In the genomic region with DNA sequence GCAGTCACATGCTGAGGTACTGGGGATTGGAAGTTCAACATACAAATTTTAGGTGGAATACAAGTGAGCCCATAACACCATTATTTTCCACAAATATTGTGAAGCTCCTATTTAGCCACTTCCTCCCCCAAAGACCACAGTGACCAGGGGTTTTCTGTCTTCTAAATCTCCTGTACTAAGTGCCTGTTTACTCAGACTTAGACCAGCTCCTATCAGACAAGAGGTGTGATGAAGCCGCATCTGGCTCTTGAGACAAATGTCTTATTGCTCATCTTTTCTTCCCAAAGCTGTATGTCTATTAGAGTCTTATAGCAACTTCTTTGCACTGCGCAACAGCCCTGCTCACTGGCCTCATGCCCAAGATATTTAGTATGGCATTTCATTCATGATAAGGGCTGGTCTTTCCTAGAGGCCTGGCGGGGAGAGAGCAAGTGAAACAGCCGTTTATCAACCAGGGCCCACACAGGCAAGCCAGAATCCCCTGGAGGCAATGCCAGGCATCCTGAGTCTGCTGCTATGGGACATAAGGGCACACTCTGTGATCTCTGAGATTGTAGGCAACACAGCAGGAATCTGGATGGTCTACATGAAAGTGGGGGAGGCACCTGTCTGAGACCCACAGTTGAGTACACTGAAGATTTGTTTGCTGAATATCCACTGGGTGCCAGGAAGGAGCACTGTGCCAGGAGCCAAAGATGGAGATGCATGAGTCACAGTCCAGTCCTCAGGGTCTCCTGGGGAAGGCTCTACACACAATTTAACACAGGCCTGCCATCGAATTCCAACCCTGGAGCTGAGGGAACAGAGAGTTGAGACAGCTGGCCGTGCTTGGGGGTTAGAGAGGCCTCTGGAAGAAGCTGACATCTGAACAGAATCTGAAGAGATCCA, we compare ENCODE assay signal across 20 cellular contexts.
DNase-seq lines count a peak whose midpoint lies in the region; ATAC-seq and TF ChIP-seq lines count a peak whose summit lies in the region.
"Had no signal": no experiment of that assay in that cellular context is flagged by ENCODE, and none has a peak within 500 bp of the region (broad histone marks: within the 10 kb centered on the region; RNA-seq: fewer than 3 reads in every experiment).

No MANE protein-coding gene starts in this region.

- H3K4me3 Mint-ChIP-seq in nephron progenitor cell = peak overlapping the region; percentile 51
- H3K4me3 Mint-ChIP-seq: activated CD4-positive, alpha-beta memory T cell treated with anti-CD3 and anti-CD28 coated beads, Interleukin-2, amount 10 ng/mL, durations not matched to agents 7 days and 5 days; central memory CD8-positive, alpha-beta T cell had no signal

- H3K27ac Mint-ChIP-seq in nephron progenitor cell = no peak overlapping the region

- TF ChIP-seq CTCF in heart right ventricle (IDR thresholded peaks at IDR 0.05) = no peak
- no peak for TF ChIP-seq CTCF in nephron progenitor cell (IDR thresholded peaks at IDR 0.05)
- TF ChIP-seq CTCF in foreskin keratinocyte (conservative IDR thresholded peaks at IDR 0.05) = no peak

- H3K36me3 Mint-ChIP-seq in nephron progenitor cell (ENCODE audit: low read depth) = no peaks in the 10 kb centered on the region

- H3K9me3 Mint-ChIP-seq in nephron progenitor cell = no peaks in the 10 kb centered on the region
- H3K9me3 Mint-ChIP-seq: activated CD4-positive, alpha-beta memory T cell treated with anti-CD3 and anti-CD28 coated beads, Interleukin-2, amount 10 ng/mL, durations not matched to agents 7 days and 5 days; central memory CD8-positive, alpha-beta T cell; neural crest cell had no signal

- H3K27ac ChIP-seq in heart right ventricle = peak overlapping the region in 6 of 10 donors; percentile 70 to 89 (median 80)
- no peak overlapping the region for H3K27ac ChIP-seq in foreskin keratinocyte
- H3K27ac ChIP-seq: C4-2B, psoas muscle had no signal

- DNase-seq in Right ventricle myocardium inferior (ENCODE audit: missing footprints) (no peak), cardiac septum (ENCODE audit: low spot score) (no peak), heart right ventricle (peak; percentile 31 to 48), nephron progenitor cell (no peak), foreskin keratinocyte (no peak), SIG-M5 treated with dmso at 0.1 percent for 504 hours (lab: John Stamatoyannopoulos, UW; ENCODE audit: unreplicated experiment) (no peak)
- no peak for DNase-seq in activated CD8-positive, alpha-beta memory T cell treated with anti-CD3 and anti-CD28 coated beads, Interleukin-2, amount 50 U/mL, for 4 hours
- no peak for DNase-seq in stimulated activated CD4-positive, alpha-beta T cell treated with anti-CD3 and anti-CD28 coated beads, Interleukin-12 subunit alpha, Interleukin-12 subunit beta, amount 100 ng/mL, for 4 hours
- DNase-seq: activated CD4-positive, alpha-beta memory T cell treated with anti-CD3 and anti-CD28 coated beads, Interleukin-2, amount 10 ng/mL, durations not matched to agents 7 days and 5 days; effector CD4-positive, alpha-beta T cell; NCI-H748 treated with DMSO at 0.1 percent for 48 hours; PC-3; psoas muscle; SJCRH30; stimulated activated CD4-positive, alpha-beta T cell treated with anti-CD3 and anti-CD28 coated beads, Interleukin-4, amount 100 ng/mL, for 24 hours; T-helper 2 cell had no signal

- H3K4me1 ChIP-seq in heart right ventricle (peaks cover 0 to 31% (median 12%) of the 10 kb centered on the region in 9 donors), foreskin keratinocyte (no peaks in the 10 kb centered on the region)
- H3K4me1 ChIP-seq: HAP-1, psoas muscle had no signal

- no peaks in the 10 kb centered on the region for H3K9me3 ChIP-seq in heart right ventricle
- H3K9me3 ChIP-seq: HAP-1, psoas muscle, SJCRH30 had no signal

- H3K27me3 Mint-ChIP-seq in nephron progenitor cell (ENCODE audit: low read depth, poor library complexity) = peaks cover 13% of the 10 kb centered on the region
- H3K27me3 Mint-ChIP-seq: activated CD4-positive, alpha-beta memory T cell treated with anti-CD3 and anti-CD28 coated beads, Interleukin-2, amount 10 ng/mL, durations not matched to agents 7 days and 5 days; central memory CD8-positive, alpha-beta T cell had no signal

- peak; percentile 70 for ATAC-seq in Right ventricle myocardium inferior
- ATAC-seq in heart right ventricle = peak; percentile 17 to 81 (median 76)
- ATAC-seq in foreskin keratinocyte = no peak
- ATAC-seq: PC-3 had no signal

- WGBS in heart right ventricle, 2 donors = 32 to 46% methylated on average over 6 of the region's 6 CpGs

- no peaks in the 10 kb centered on the region for H3K36me3 ChIP-seq in heart right ventricle
- H3K36me3 ChIP-seq: HAP-1, SJCRH30 had no signal

- H3K4me3 ChIP-seq in heart right ventricle = no peak overlapping the region
- H3K4me3 ChIP-seq: HAP-1 had no signal

- H3K27me3 ChIP-seq in heart right ventricle (no peaks in the 10 kb centered on the region), foreskin keratinocyte (no peaks in the 10 kb centered on the region)
- H3K27me3 ChIP-seq: SJCRH30 had no signal

- intact Hi-C loops in Right ventricle myocardium inferior (cut with DNase I) (loop anchor here (5.0 kb wide), 1 partner anchor 80 kb away; a partner anchor contains a TSS), cardiac septum (cut with DNase I) (loop anchor here (5.0 kb wide), 1 partner anchor 70 kb away; no protein-coding TSS in a partner anchor), heart right ventricle (cut with DNase I) (loop anchor here in 1 of 10 donors (5.0 kb wide), 1 partner anchor 75 kb away; no protein-coding TSS in a partner anchor)

- H3K4me1 Mint-ChIP-seq in nephron progenitor cell = peaks cover 25% of the 10 kb centered on the region

Comparison
In these comparisons a context has a peak if more than half of its experiments do, and no peak if none do; other contexts are left out.
1. DNase-seq: peak in heart right ventricle (2 of 2); none in Right ventricle myocardium inferior (single experiment), cardiac septum (single experiment), nephron progenitor cell (single experiment), foreskin keratinocyte (0 of 2), activated CD8-positive, alpha-beta memory T cell treated with anti-CD3 and anti-CD28 coated beads, Interleukin-2, amount 50 U/mL, for 4 hours (single experiment), SIG-M5 treated with dmso at 0.1 percent for 504 hours (single experiment) and stimulated activated CD4-positive, alpha-beta T cell treated with anti-CD3 and anti-CD28 coated beads, Interleukin-12 subunit alpha, Interleukin-12 subunit beta, amount 100 ng/mL, for 4 hours (single experiment).